21 cellular contexts compared by ENCODE assay signal in the genomic region with DNA sequence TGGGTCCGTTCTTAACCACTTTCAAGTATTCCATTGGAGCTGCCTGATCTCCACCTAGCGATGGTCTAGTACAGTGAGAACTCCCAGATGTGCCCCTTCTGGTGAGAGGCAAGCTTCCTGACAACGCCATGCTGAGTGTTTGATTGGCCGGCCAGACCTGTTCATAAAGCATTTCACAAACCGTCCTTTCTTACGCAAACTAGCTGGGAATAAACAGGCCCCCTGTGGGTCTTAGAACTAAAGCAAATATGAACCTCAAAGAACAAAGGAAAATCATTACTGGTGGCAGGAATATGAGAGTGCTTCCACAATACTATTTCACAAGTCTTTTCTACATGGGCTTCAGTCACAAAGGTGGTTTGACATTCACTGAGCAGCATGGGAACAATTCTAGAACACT. TPM values are rescaled to one million over a fixed set of nuclear protein-coding genes. Genes with fewer than 3 reads are reported as not detected.
DNase-seq lines count a peak whose midpoint lies in the region; ATAC-seq, FAIRE-seq and TF ChIP-seq lines count a peak whose summit lies in the region.
"Had no signal": no experiment of that assay in that cellular context is flagged by ENCODE, and none has a peak within 500 bp of the region (broad histone marks: within the 10 kb centered on the region; RNA-seq: fewer than 3 reads in every experiment).

No MANE protein-coding gene starts in this region.

- H3K4me2 ChIP-seq in A549 (peak overlapping the region; percentile 58), H9 (ENCODE audit: insufficient read depth, insufficient read length, low read length) (no peak overlapping the region)

- WGBS in A549 (ENCODE audit: missing lambda C conversion rate) = 20% methylated on average over 5 of the region's 6 CpGs
- no CpG with 5 or more reads among the region's 6 CpGs for WGBS in H9 (ENCODE audit: extremely low coverage, insufficient read length, low lambda C conversion rate)

- H3K4me3 ChIP-seq in A549 (no peak overlapping the region), astrocyte of the cerebellum (ENCODE audit: low read depth, low read length) (no peak overlapping the region)
- H3K4me3 ChIP-seq: mucosa of descending colon, right atrium auricular region, uterus had no signal

- H3K27ac ChIP-seq in A549 (peak overlapping the region; percentile 55 to 63; a peak in 4 of 6 replicates), H9 (ENCODE audit: insufficient read length, low read depth, low read length) (no peak overlapping the region)
- H3K27ac ChIP-seq: foreskin keratinocyte, right atrium auricular region, uterus had no signal

- H3K4me3 Mint-ChIP-seq in H9 (no peak overlapping the region), CD14-positive monocyte (no peak overlapping the region)
- H3K4me3 Mint-ChIP-seq: CD4-positive, alpha-beta memory T cell; stimulated activated naive CD8-positive, alpha-beta T cell treated with anti-CD3 and anti-CD28 coated beads, Interleukin-15, amount 100 ng/mL, for 72 hours had no signal

- no peaks in the 10 kb centered on the region for H3K36me3 Mint-ChIP-seq in H9 (ENCODE audit: insufficient read depth in 1 of 3, low read depth in 3 of 3)
- H3K36me3 Mint-ChIP-seq in CD14-positive monocyte = no peaks in the 10 kb centered on the region
- H3K36me3 Mint-ChIP-seq: CD4-positive, alpha-beta memory T cell had no signal

- POLR2A ChIA-PET in A549 (lab: Yijun Ruan, JAX) = no interaction called here

- no peak overlapping the region for H2AK5ac ChIP-seq in H9 (ENCODE audit: insufficient read length, low read length)

- H3K4ac ChIP-seq in H9 (ENCODE audit: low read depth, low read length) = no peak overlapping the region

- intact Hi-C loops in CD14-positive monocyte (cut with micrococcal nuclease) = no loop called here

- no peak overlapping the region for H3K18ac ChIP-seq in H9 (ENCODE audit: insufficient read length, low read depth, low read length)

- no peak overlapping the region for H2BK5ac ChIP-seq in H9 (ENCODE audit: insufficient read length, low read length)

- H3K23me2 ChIP-seq in H9 (ENCODE audit: insufficient read length, low read depth, low read length, poor library complexity, severe bottlenecking) = no peaks in the 10 kb centered on the region

- H3K4me1 Mint-ChIP-seq in H9 = peaks cover 14 to 18% of the 10 kb centered on the region in 2 experiments
- peaks cover 6% of the 10 kb centered on the region for H3K4me1 Mint-ChIP-seq in CD14-positive monocyte

- no peak overlapping the region for H3K14ac ChIP-seq in H9 (ENCODE audit: insufficient read depth, low read length)

- peak; percentile 4 to 24; a peak in 1 of 5 replicates for TF ChIP-seq RAD21 in A549 (conservative IDR thresholded peaks at IDR 0.05 in 1 of 2, IDR thresholded peaks at IDR 0.05 in 1 of 2)

- no peaks in the 10 kb centered on the region for H4K20me1 ChIP-seq in H9 (ENCODE audit: control insufficient read depth, insufficient read depth, insufficient read length)

- H2BK20ac ChIP-seq in H9 (ENCODE audit: low read depth, low read length, poor library complexity, severe bottlenecking) = no peak overlapping the region

- H3K9me3 ChIP-seq in A549 (no peaks in the 10 kb centered on the region), H9 (ENCODE audit: control insufficient read depth, low read depth, low read length) (no peaks in the 10 kb centered on the region)
- H3K9me3 ChIP-seq: mucosa of descending colon, right atrium auricular region, uterus had no signal

- H4K5ac ChIP-seq in H9 (ENCODE audit: insufficient read length, low read depth, low read length) = no peak overlapping the region

- no peak overlapping the region for H2AFZ ChIP-seq in H9 (ENCODE audit: low read length)

- no peak overlapping the region for H4K91ac ChIP-seq in H9 (ENCODE audit: insufficient read length, low read depth, low read length)

- H3K9ac ChIP-seq in H9 (ENCODE audit: extremely low read depth, insufficient read length, low read length) = no peak overlapping the region

- no peak overlapping the region for H3T11ph ChIP-seq in H9 (ENCODE audit: low read length)

- no peak overlapping the region for H4K8ac ChIP-seq in H9 (replicated peaks; ENCODE audit: insufficient read length, low read depth, low read length)

- TF ChIP-seq CTCF in A549 (IDR thresholded peaks at IDR 0.05) (no peak; the same call in 2 of the 3 replicates), H9 (conservative IDR thresholded peaks at IDR 0.05) (peak; percentile 28; the same call in 2 of the 3 replicates), astrocyte of the cerebellum (IDR thresholded peaks at IDR 0.05; ENCODE audit: low read depth, low read length, missing control alignments) (peak; percentile 7), CD14-positive monocyte (IDR thresholded peaks at IDR 0.05) (no peak)

- CTCF ChIA-PET in A549 (lab: Yijun Ruan, JAX) = interaction anchor here (1.0 to 2.7 kb wide), 6 partner anchors 12 to 1070 kb away, joined by 3 to 8 read pairs (median 4); no protein-coding TSS in a partner anchor

- no peak overlapping the region for H2BK15ac ChIP-seq in H9 (ENCODE audit: low read depth, low read length)

- TF ChIP-seq EP300 in A549 (IDR thresholded peaks at IDR 0.05) = peak in 1 of 2 experiments; percentile 64; a peak in 2 of 5 replicates

- H3K27me3 ChIP-seq in H9 (ENCODE audit: insufficient read depth, low read length) = no peaks in the 10 kb centered on the region
- H3K27me3 ChIP-seq: foreskin keratinocyte, right atrium auricular region, uterus had no signal

- no peaks in the 10 kb centered on the region for H3K79me2 ChIP-seq in H9 (ENCODE audit: insufficient read depth, low read length)

- H3K23ac ChIP-seq in H9 (ENCODE audit: insufficient read length, low read depth, low read length) = no peak overlapping the region

- H2BK12ac ChIP-seq in H9 (ENCODE audit: insufficient read length, low read depth, low read length) = no peak overlapping the region

- no peak for FAIRE-seq in A549 (lab: Jason Lieb, UNC)

- H3K56ac ChIP-seq in H9 (ENCODE audit: insufficient read length, low read depth, low read length) = no peak overlapping the region

- in situ Hi-C loops in astrocyte of the cerebellum (cut with HindIII; ENCODE audit: low sequenced_read_pairs) = no loop called here

- peak; percentile 97 to 99 for ATAC-seq in A549
- ATAC-seq: foreskin keratinocyte; left cardiac atrium; mucosa of descending colon; stimulated activated naive CD8-positive, alpha-beta T cell treated with anti-CD3 and anti-CD28 coated beads, Interleukin-15, amount 100 ng/mL, for 72 hours had no signal

- TF ChIP-seq POLR2A in A549 (IDR thresholded peaks at IDR 0.05; ENCODE audit: low read length) = no peak

- DNase-seq in A549 (ENCODE audit: low read depth in 1 of 2, low spot score in 1 of 2) = peak; percentile 38 to 82
- DNase-seq in H9 = no peak
- peak; percentile 84 for DNase-seq in NCI-H2107 treated with DMSO at 0.1 percent for 48 hours (lab: John Stamatoyannopoulos, UW; ENCODE audit: unreplicated experiment)
- DNase-seq in astrocyte of the cerebellum (ENCODE audit: low read depth) = no peak
- no peak for DNase-seq in stimulated activated CD4-positive, alpha-beta T cell treated with anti-CD3 and anti-CD28 coated beads, Interleukin-4, amount 100 ng/mL, for 24 hours
- DNase-seq in NOMO-1 (lab: John Stamatoyannopoulos, UW; ENCODE audit: unreplicated experiment in 2 of 2) = no peak
- no peak for DNase-seq in CD14-positive monocyte (ENCODE audit: low spot score)
- no peak for DNase-seq in stimulated activated CD8-positive, alpha-beta memory T cell treated with anti-CD3 and anti-CD28 coated beads, Interleukin-4, amount 100 ng/mL, for 48 hours
- DNase-seq: activated CD4-positive, alpha-beta T cell treated with anti-CD3 and anti-CD28 coated beads for 4 hours; activated CD8-positive, alpha-beta memory T cell treated with anti-CD3 and anti-CD28 coated beads, Interleukin-2, amount 50 U/mL, for 48 hours; activated gamma-delta T cell treated with Interleukin-2 at 50 U/mL for 16 hours; anterior cingulate cortex; CD4-positive, alpha-beta memory T cell; foreskin keratinocyte; left cardiac atrium; mucosa of descending colon; SHP77 treated with DMSO at 0.1 percent for 48 hours; stimulated activated naive CD8-positive, alpha-beta T cell treated with anti-CD3 and anti-CD28 coated beads, Interleukin-15, amount 100 ng/mL, for 72 hours; T-helper 9 cell; uterus had no signal

- no peaks in the 10 kb centered on the region for H3K27me3 Mint-ChIP-seq in H9 (ENCODE audit: low read depth)
- peaks cover 0 to 2% (median 1%) of the 10 kb centered on the region in 3 donors for H3K27me3 Mint-ChIP-seq in CD14-positive monocyte (ENCODE audit: low read depth in 3 of 3)

- 0 out of 7 replicates have a peak overlapping the region, but pooled peaks of 1 of the 3 experiments have one; percentile 50 for H3K27ac Mint-ChIP-seq in H9
- no peak overlapping the region for H3K27ac Mint-ChIP-seq in CD14-positive monocyte
- H3K27ac Mint-ChIP-seq: CD4-positive, alpha-beta memory T cell; stimulated activated naive CD8-positive, alpha-beta T cell treated with anti-CD3 and anti-CD28 coated beads, Interleukin-15, amount 100 ng/mL, for 72 hours had no signal

- H3K79me1 ChIP-seq in H9 (ENCODE audit: insufficient read depth, low read depth, low read length, poor library complexity, severe bottlenecking) = no peaks in the 10 kb centered on the region

- H2BK120ac ChIP-seq in H9 (ENCODE audit: low read depth, low read length, poor library complexity, severe bottlenecking) = no peak overlapping the region

- H3K4me1 ChIP-seq in A549 = peaks cover 23% of the 10 kb centered on the region
- no peaks in the 10 kb centered on the region; the same call in 1 of the 2 replicates for H3K4me1 ChIP-seq in H9 (ENCODE audit: insufficient read depth, low read length)
- H3K4me1 ChIP-seq: foreskin keratinocyte, right atrium auricular region, uterus had no signal

- H3K9me3 Mint-ChIP-seq in H9 = no peaks in the 10 kb centered on the region
- H3K9me3 Mint-ChIP-seq in CD14-positive monocyte = peaks cover 0 to 2% (median 0%) of the 10 kb centered on the region in 7 donors
- H3K9me3 Mint-ChIP-seq: CD4-positive, alpha-beta memory T cell; stimulated activated naive CD8-positive, alpha-beta T cell treated with anti-CD3 and anti-CD28 coated beads, Interleukin-15, amount 100 ng/mL, for 72 hours had no signal

TF ChIP-seq in A549, 52 proteins besides CTCF, POLR2A, EP300 and RAD21 (continues in another document):
- TF ChIP-seq TP53 (CRISPR knock-in tag; IDR thresholded peaks at IDR 0.05) = no peak
- no peak for TF ChIP-seq ZFP36 (IDR thresholded peaks at IDR 0.05; ENCODE audit: borderline replicate concordance, partially characterized antibody)
- peak in 1 of 2 experiments; percentile 62; a peak in 2 of 5 replicates for TF ChIP-seq JUN (IDR thresholded peaks at IDR 0.05)
- TF ChIP-seq NR3C1 (IDR thresholded peaks at IDR 0.05) = no peak

RNA-seq across cellular contexts. Expression of a gene that starts 15.6 kb away (rescaled TPM):
- polyA plus RNA-seq in A549 (2011; rRNA removed) = 22.9 and 24.3 TPM in 2 replicates
- polyA plus RNA-seq in A549 (2012; cell fraction: cytosol; rRNA removed) = 3.8 and 4.1 TPM in 2 replicates
- polyA plus RNA-seq in A549 (2012; cell fraction: nucleus; rRNA removed) = 2.4 and 5.2 TPM in 2 replicates
- 16.7 to 19.4 TPM (median 17.1 TPM) in 3 replicates for polyA plus RNA-seq in A549 (2017; fragmentation: RNase III; extraction: RNeasy Plus Mini Kit Qiagen cat#74134 plus additional on column Dnase treatment)
- 21.2 and 21.4 TPM in 2 replicates for polyA minus RNA-seq in A549 (2011; rRNA and poly(A)+ RNA removed)
- total RNA-seq in H9 (2021) = 41.3 and 41.7 TPM in 2 replicates
- polyA plus RNA-seq in CD14-positive monocyte = 1 to 10 TPM; 3.5 to 4.3 TPM

Comparison
In these comparisons a context has a peak if more than half of its experiments do, and no peak if none do; other contexts are left out.
1. DNase-seq: peak in A549 (2 of 2) and NCI-H2107 treated with DMSO at 0.1 percent for 48 hours (single experiment); none in H9 (single experiment), astrocyte of the cerebellum (single experiment), stimulated activated CD4-positive, alpha-beta T cell treated with anti-CD3 and anti-CD28 coated beads, Interleukin-4, amount 100 ng/mL, for 24 hours (single experiment), NOMO-1 (0 of 2), CD14-positive monocyte (single experiment) and stimulated activated CD8-positive, alpha-beta memory T cell treated with anti-CD3 and anti-CD28 coated beads, Interleukin-4, amount 100 ng/mL, for 48 hours (single experiment).
2. CTCF ChIP-seq: peak in H9 (single experiment) and astrocyte of the cerebellum (single experiment); none in A549 (single experiment) and CD14-positive monocyte (single experiment).